Comparison of ENCODE assay signal across 24 cellular contexts in the genomic region with DNA sequence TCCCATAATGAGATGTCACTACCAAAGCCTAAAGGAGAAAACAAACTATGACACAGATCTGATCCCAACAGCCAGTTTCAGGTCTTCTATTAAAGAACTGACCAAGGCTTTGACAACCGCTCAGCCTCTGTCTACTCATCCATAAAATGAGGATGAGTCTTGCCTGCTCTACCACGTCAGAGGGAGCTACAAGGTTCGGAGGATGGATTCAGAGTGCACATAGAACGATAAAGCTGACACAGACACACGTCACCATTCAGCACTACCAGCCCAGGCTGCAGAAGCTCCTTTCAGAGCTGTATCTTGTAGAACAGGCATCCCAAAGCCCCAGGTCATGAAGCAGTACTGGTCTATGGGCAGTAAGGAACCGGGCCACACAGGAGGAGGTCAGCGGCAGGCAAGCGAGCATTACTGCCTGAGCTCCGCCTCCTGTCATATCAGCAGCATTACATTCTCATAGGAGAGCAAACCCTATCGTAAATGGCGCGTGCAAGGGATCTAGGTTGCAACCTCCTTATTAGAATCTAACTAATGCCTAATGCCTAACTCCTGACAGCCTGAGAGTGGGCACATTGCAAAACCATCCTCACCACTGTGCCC. TPM values are rescaled to one million over a fixed set of nuclear protein-coding genes. Genes with fewer than 3 reads are reported as not detected.
DNase-seq lines count a peak whose midpoint lies in the region; ATAC-seq, FAIRE-seq and TF ChIP-seq lines count a peak whose summit lies in the region.
"Had no signal": no experiment of that assay in that cellular context is flagged by ENCODE, and none has a peak within 500 bp of the region (broad histone marks: within the 10 kb centered on the region; RNA-seq: fewer than 3 reads in every experiment).

No MANE protein-coding gene starts in this region.

- CTCF ChIA-PET in K562 (lab: Yijun Ruan, JAX; ENCODE audit: low intra/inter-chr PET ratio), result no interaction called here

- in situ Hi-C loops in K562 (cut with MboI), result no loop called here

- FAIRE-seq in K562 (lab: Jason Lieb, UNC), result peak; percentile 60
- FAIRE-seq: A549, GM12892, H54 had no signal

- intact Hi-C loops in K562 (cut with micrococcal nuclease) (no loop called here), body of pancreas (cut with DNase I) (no loop called here)

- no peaks in the 10 kb centered on the region for H3K27me3 ChIP-seq in BLaER1 treated with 17β-estradiol and CSF1 and Interleukin-3, amounts not matched to agents 10 nM and 100 nM
- no peaks in the 10 kb centered on the region for H3K27me3 ChIP-seq in K562 (ENCODE audit: control insufficient read depth in 2 of 2, insufficient read depth in 2 of 2, low read length in 2 of 2)
- no peaks in the 10 kb centered on the region for H3K27me3 ChIP-seq in parathyroid adenoma (ENCODE audit: control insufficient read depth, insufficient read depth, low read length)
- no peaks in the 10 kb centered on the region for H3K27me3 ChIP-seq in body of pancreas
- H3K27me3 ChIP-seq: MG63 had no signal

- 8% methylated on average over 6 of the region's 12 CpGs for WGBS in K562 (ENCODE audit: insufficient coverage, low coverage, missing lambda C conversion rate)
- WGBS in body of pancreas, 2 donors, result 91 to 92% methylated on average over 12 of the region's 12 CpGs

- peak; percentile 93 for ATAC-seq in K562
- no peak for ATAC-seq in body of pancreas
- ATAC-seq: A549; CD8-positive, alpha-beta T cell; Panc1 had no signal

- TF ChIP-seq CTCF in K562 (IDR thresholded peaks at IDR 0.05 in 2 of 3, conservative IDR thresholded peaks at IDR 0.05 in 1 of 3; ENCODE audit: insufficient read depth in 2 of 3, low read depth in 1 of 3, low read length in 3 of 3) (0 out of 6 replicates have a peak, but pooled peaks of 1 of the 3 experiments have one; percentile 10), parathyroid adenoma (IDR thresholded peaks at IDR 0.05) (no peak), body of pancreas (IDR thresholded peaks at IDR 0.05) (no peak)

- peaks cover 11 to 31% (median 30%) of the 10 kb centered on the region in 11 experiments; a peak in 21 of 22 replicates for H3K9me3 ChIP-seq in BLaER1 treated with 17β-estradiol and CSF1 and Interleukin-3, amounts not matched to agents 10 nM and 100 nM (replicated peaks in 1 of 11)
- H3K9me3 ChIP-seq in K562 (replicated peaks; ENCODE audit: control insufficient read depth, insufficient read depth, low read depth, low read length) (no peaks in the 10 kb centered on the region), parathyroid adenoma (ENCODE audit: control insufficient read depth, low read length) (no peaks in the 10 kb centered on the region), body of pancreas (no peaks in the 10 kb centered on the region)
- H3K9me3 ChIP-seq: A549, Caco-2, MG63 had no signal

- H3K4me3 ChIP-seq in BLaER1 treated with 17β-estradiol and CSF1 and Interleukin-3, amounts not matched to agents 10 nM and 100 nM, result peak overlapping the region in 5 of 10 experiments; percentile 6 to 44 (median 21); a peak in 3 of 20 replicates
- H3K4me3 ChIP-seq in K562 (no peak overlapping the region; the same call in 1 of the 2 replicates), parathyroid adenoma (ENCODE audit: low read depth, low read length) (no peak overlapping the region), body of pancreas (no peak overlapping the region)
- H3K4me3 ChIP-seq: A549, MG63 had no signal

- H3K79me2 ChIP-seq in K562 (ENCODE audit: control insufficient read depth, insufficient read depth, low read length), result no peaks in the 10 kb centered on the region; the same call in 1 of the 3 replicates
- H3K79me2 ChIP-seq in parathyroid adenoma, result peaks cover 39% of the 10 kb centered on the region

- peak overlapping the region in 9 of 11 experiments; percentile 3 to 60 (median 29); a peak in 13 of 22 replicates for H3K27ac ChIP-seq in BLaER1 treated with 17β-estradiol and CSF1 and Interleukin-3, amounts not matched to agents 10 nM and 100 nM
- no peak overlapping the region; the same call in 2 of the 3 replicates for H3K27ac ChIP-seq in K562 (ENCODE audit: extremely low read depth, low read depth, low read length)
- H3K27ac ChIP-seq in parathyroid adenoma, result peak overlapping the region; percentile 58
- no peak overlapping the region for H3K27ac ChIP-seq in body of pancreas
- H3K27ac ChIP-seq: A549, C4-2B had no signal

- H3K36me3 ChIP-seq in BLaER1 treated with 17β-estradiol and CSF1 and Interleukin-3, amounts not matched to agents 10 nM and 100 nM, result peaks cover 0 to 29% (median 17%) of the 10 kb centered on the region in 11 experiments; a peak in 14 of 22 replicates
- H3K36me3 ChIP-seq in K562 (ENCODE audit: control insufficient read depth, insufficient read depth, low read length), result no peaks in the 10 kb centered on the region
- H3K36me3 ChIP-seq in parathyroid adenoma (ENCODE audit: control insufficient read depth, insufficient read depth, low read length), result no peaks in the 10 kb centered on the region
- no peaks in the 10 kb centered on the region for H3K36me3 ChIP-seq in body of pancreas (replicated peaks in 1 of 2; ENCODE audit: insufficient read depth in 1 of 2, low read depth in 2 of 2)
- H3K36me3 ChIP-seq: MG63 had no signal

- H2AFZ ChIP-seq in K562 (ENCODE audit: low read depth, low read length) (peak overlapping the region; percentile 42; the same call in 1 of the 2 replicates), parathyroid adenoma (peak overlapping the region; percentile 30)

- no peak for TF ChIP-seq POLR2A in K562 (conservative IDR thresholded peaks at IDR 0.05)
- TF ChIP-seq POLR2A in body of pancreas (IDR thresholded peaks at IDR 0.05), result no peak

- H3K4me1 ChIP-seq in BLaER1 treated with 17β-estradiol and CSF1 and Interleukin-3, amounts not matched to agents 10 nM and 100 nM, result peaks cover 37 to 65% (median 48%) of the 10 kb centered on the region in 10 experiments
- H3K4me1 ChIP-seq in K562 (replicated peaks in 1 of 2; ENCODE audit: control insufficient read depth in 2 of 2, insufficient read depth in 2 of 2, low read length in 2 of 2) (no peaks in the 10 kb centered on the region; a peak in 3 of 5 replicates), parathyroid adenoma (peaks cover 57% of the 10 kb centered on the region), body of pancreas (no peaks in the 10 kb centered on the region)
- H3K4me1 ChIP-seq: Caco-2 had no signal

- no peak for TF ChIP-seq EP300 in K562 (IDR thresholded peaks at IDR 0.05; ENCODE audit: low read length)

- peak in 1 of 2 experiments; percentile 17; a peak in 1 of 4 replicates for TF ChIP-seq RAD21 in K562 (CRISPR knock-in tag; conservative IDR thresholded peaks at IDR 0.05 in 1 of 2, IDR thresholded peaks at IDR 0.05 in 1 of 2)

- POLR2A ChIA-PET in K562 (lab: Yijun Ruan, JAX), result interaction anchor here (0.6 to 1.0 kb wide), 2 partner anchors 9 to 27 kb away, joined by 4 read pairs; no protein-coding TSS in a partner anchor

- peak overlapping the region; percentile 62 to 94 (median 83) for H3K4me2 ChIP-seq in BLaER1 treated with 17β-estradiol and CSF1 and Interleukin-3, amounts not matched to agents 10 nM and 100 nM
- peak overlapping the region; percentile 67 for H3K4me2 ChIP-seq in K562 (ENCODE audit: insufficient read depth, low read length)
- H3K4me2 ChIP-seq in parathyroid adenoma (ENCODE audit: low read length), result peak overlapping the region; percentile 33
- H3K4me2 ChIP-seq: A549 had no signal

- peaks cover 0 to 7% (median 0%) of the 10 kb centered on the region in 11 experiments; a peak in 3 of 22 replicates for H4K20me1 ChIP-seq in BLaER1 treated with 17β-estradiol and CSF1 and Interleukin-3, amounts not matched to agents 10 nM and 100 nM
- H4K20me1 ChIP-seq in K562 (replicated peaks; ENCODE audit: control insufficient read depth, insufficient read depth, low read length), result no peaks in the 10 kb centered on the region

- H3K9ac ChIP-seq in BLaER1 treated with 17β-estradiol and CSF1 and Interleukin-3, amounts not matched to agents 10 nM and 100 nM, result peak overlapping the region in 8 of 11 experiments; percentile 19 to 60 (median 39); a peak in 12 of 22 replicates
- H3K9ac ChIP-seq in K562 (ENCODE audit: insufficient read depth in 1 of 2, low read depth in 2 of 2, low read length in 2 of 2), result peak overlapping the region in 1 of 2 experiments; percentile 50; a peak in 1 of 4 replicates
- H3K9ac ChIP-seq in parathyroid adenoma, result no peak overlapping the region

- DNase-seq in NCI-H2227 (lab: John Stamatoyannopoulos, UW; ENCODE audit: unreplicated experiment), result peak; percentile 12
- DNase-seq in K562 (ENCODE audit: extremely low read depth in 1 of 4, low spot score in 3 of 4), result peak; percentile 13 to 69 (median 28)
- no peak for DNase-seq in body of pancreas
- DNase-seq in NCI-H2107 treated with DMSO at 0.1 percent for 48 hours (lab: John Stamatoyannopoulos, UW; ENCODE audit: unreplicated experiment), result no peak
- no peak for DNase-seq in NCI-H345 (lab: John Stamatoyannopoulos, UW)
- DNase-seq: AML-193; Caco-2; CD8-positive, alpha-beta T cell; GF-D8; KBM-7; MG63; NCI-H1105 treated with DMSO at 0.1 percent for 48 hours; NCI-H1694; NCI-H2029 treated with DMSO at 0.1 percent for 48 hours; NCI-H524; SHP77 treated with DMSO at 0.1 percent for 48 hours; T-helper 1 cell had no signal

- no TSS peak for BruUV-seq in K562 (replicated peaks; lab: Mats Ljungman, UMichigan)

- no peaks in the 10 kb centered on the region for H3K9me1 ChIP-seq in K562 (ENCODE audit: control insufficient read depth, insufficient read depth, low read length)

RNA-seq across cellular contexts. Expression of a gene that starts 25.1 kb away (rescaled TPM):
- total RNA-seq in K562 (2011; cell fraction: chromatin; rRNA removed; ENCODE audit: low replicate concordance), result 10.0 and 28.8 TPM in 2 replicates
- 6.0 and 7.5 TPM in 2 replicates for total RNA-seq in K562 (2011; cell fraction: nucleolus; rRNA removed)
- total RNA-seq in K562 (2011; cell fraction: nucleoplasm; rRNA removed), result 7.9 and 10.0 TPM in 2 replicates
- total RNA-seq in K562 (2014; rRNA removed), result 8.0 and 10.6 TPM in 2 replicates
- total RNA-seq in K562 (2014; rRNA removed; fragmentation: Illumina TruSeq; extraction: Trizol), result 8.5 and 8.9 TPM in 2 replicates
- 9.0 and 9.1 TPM in 2 replicates for total RNA-seq in K562 (2015; rRNA removed; fragmentation: Illumina TruSeq; extraction: Trizol)
- 7.2 and 7.4 TPM in 2 replicates for total RNA-seq in K562 (2021)
- polyA plus RNA-seq in K562 (2011; rRNA removed), result 6.0 and 8.7 TPM in 2 replicates
- 3.4 and 3.9 TPM in 2 replicates for polyA plus RNA-seq in K562 (2011; cell fraction: cytosol; rRNA removed)
- polyA plus RNA-seq in K562 (2011; cell fraction: nucleus; rRNA removed), result 5.5 and 6.2 TPM in 2 replicates
- 5.0 and 5.1 TPM in 2 replicates for polyA plus RNA-seq in K562 (2012)
- polyA plus RNA-seq in K562 (2014; fragmentation: Illumina TruSeq; extraction: Trizol), result 7.2 and 8.9 TPM in 2 replicates
- 1 to 10 TPM in 1 of 2 experiments, under 1 TPM in 1; 1.00 to 1.1 TPM for polyA plus RNA-seq in K562 (2014; fragmentation: Nextera tagmentation; extraction: Ambion mirVana)
- polyA plus RNA-seq in K562 (2014; rRNA removed), result 5.7 and 6.8 TPM in 2 replicates
- polyA minus RNA-seq in K562 (2011; rRNA and poly(A)+ RNA removed), result 15.8 and 16.1 TPM in 2 replicates
- 6.1 and 6.5 TPM in 2 replicates for polyA minus RNA-seq in K562 (2011; cell fraction: cytosol; rRNA and poly(A)+ RNA removed)
- 9.4 and 16.0 TPM in 2 replicates for polyA minus RNA-seq in K562 (2011; cell fraction: nucleus; rRNA and poly(A)+ RNA removed)
- 10 to 100 TPM; 13.7 to 55.0 TPM for total RNA-seq in body of pancreas

Comparison
In these comparisons a context has a peak if more than half of its experiments do, and no peak if none do; other contexts are left out.
1. H3K27ac ChIP-seq: peak in BLaER1 treated with 17β-estradiol and CSF1 and Interleukin-3, amounts not matched to agents 10 nM and 100 nM (9 of 11) and parathyroid adenoma (single experiment); none in K562 (single experiment) and body of pancreas (0 of 4).
2. H3K4me2 ChIP-seq: peak in every context shown above with its lines; median percentile 83 in BLaER1 treated with 17β-estradiol and CSF1 and Interleukin-3, amounts not matched to agents 10 nM and 100 nM; 67 in K562; 33 in parathyroid adenoma.
3. DNase-seq: peak in NCI-H2227 (single experiment) and K562 (4 of 4); none in body of pancreas (0 of 4), NCI-H2107 treated with DMSO at 0.1 percent for 48 hours (single experiment) and NCI-H345 (single experiment).